Comparison of ENCODE assay signal across 15 cellular contexts in genomic region chr21:35682874-35683549, GRCh38.
DNase-seq lines count a peak whose midpoint lies in the region; ATAC-seq, FAIRE-seq and TF ChIP-seq lines count a peak whose summit lies in the region.
"Had no signal": no experiment of that assay in that cellular context is flagged by ENCODE, and none has a peak within 500 bp of the region (broad histone marks: within the 10 kb centered on the region; RNA-seq: fewer than 3 reads in every experiment).

No MANE protein-coding gene starts in this region.

- H3K27ac ChIP-seq in SK-N-SH (ENCODE audit: low read depth in 2 of 2, low read length in 1 of 2), result no peak overlapping the region
- H3K27ac ChIP-seq: 22Rv1, HL-60 had no signal

- H3K9ac ChIP-seq in SK-N-SH, result no peak overlapping the region

- H3K79me2 ChIP-seq in SK-N-SH (ENCODE audit: insufficient read depth), result no peaks in the 10 kb centered on the region

- FAIRE-seq in GM12892 (lab: Jason Lieb, UNC), result peak; percentile 30

- no peak for ATAC-seq in SK-N-SH treated with all-trans-retinoic acid at 6 μM for 48 hours
- ATAC-seq in activated T-helper 17 cell treated with anti-CD3 and anti-CD28 coated beads, Interleukin-2, amount 50 U/mL, for 72 hours (replicated peaks), result peak; percentile 47

- no peaks in the 10 kb centered on the region for H3K4me1 Mint-ChIP-seq in activated T-helper 17 cell treated with anti-CD3 and anti-CD28 coated beads, Interleukin-2, amount 50 U/mL, for 72 hours
- H3K4me1 Mint-ChIP-seq in nephron, result peaks cover 11% of the 10 kb centered on the region
- H3K4me1 Mint-ChIP-seq: CD14-positive monocyte had no signal

- no peak for TF ChIP-seq EP300 in SK-N-SH (IDR thresholded peaks at IDR 0.05; ENCODE audit: borderline replicate concordance in 1 of 2, low read depth in 1 of 2, low read length in 1 of 2)

- H3K27me3 ChIP-seq in SK-N-SH (ENCODE audit: insufficient read depth), result no peaks in the 10 kb centered on the region; the same call in 1 of the 2 replicates

- no peak overlapping the region for H3K27ac Mint-ChIP-seq in activated T-helper 17 cell treated with anti-CD3 and anti-CD28 coated beads, Interleukin-2, amount 50 U/mL, for 72 hours
- H3K27ac Mint-ChIP-seq in nephron, result peak overlapping the region in 2 of 3 experiments; percentile 15 to 20
- H3K27ac Mint-ChIP-seq: CD14-positive monocyte had no signal

- H3K4me1 ChIP-seq in SK-N-SH (ENCODE audit: control insufficient read depth in 1 of 2, insufficient read depth in 2 of 2, low read depth in 1 of 2, low read length in 1 of 2), result no peaks in the 10 kb centered on the region
- H3K4me1 ChIP-seq: HAP-1 had no signal

- no peak for TF ChIP-seq POLR2A in GM12892 (IDR thresholded peaks at IDR 0.05; ENCODE audit: low read depth, low read length)

- H3F3A ChIP-seq in SK-N-SH (replicated peaks; ENCODE audit: insufficient read depth), result no peaks in the 10 kb centered on the region

- H3K9me3 Mint-ChIP-seq in activated T-helper 17 cell treated with anti-CD3 and anti-CD28 coated beads, Interleukin-2, amount 50 U/mL, for 72 hours, result no peaks in the 10 kb centered on the region
- H3K9me3 Mint-ChIP-seq in nephron, result no peaks in the 10 kb centered on the region

- H3K4me3 Mint-ChIP-seq in activated T-helper 17 cell treated with anti-CD3 and anti-CD28 coated beads, Interleukin-2, amount 50 U/mL, for 72 hours, result no peak overlapping the region
- H3K4me3 Mint-ChIP-seq in nephron, result no peak overlapping the region
- H3K4me3 Mint-ChIP-seq: CD14-positive monocyte had no signal

- H2AFZ ChIP-seq in SK-N-SH (ENCODE audit: low read depth), result no peak overlapping the region

- 13% methylated on average over 3 of the region's 3 CpGs for WGBS in SK-N-SH (ENCODE audit: low lambda C conversion rate)

- H3K9me2 ChIP-seq in SK-N-SH, result no peaks in the 10 kb centered on the region

- peaks cover 44% of the 10 kb centered on the region for H3K27me3 Mint-ChIP-seq in activated T-helper 17 cell treated with anti-CD3 and anti-CD28 coated beads, Interleukin-2, amount 50 U/mL, for 72 hours
- H3K27me3 Mint-ChIP-seq in nephron (ENCODE audit: low read depth), result peaks cover 6% of the 10 kb centered on the region

- DNase-seq in SK-N-SH (no peak), GM12892 (ENCODE audit: insufficient read length) (no peak), activated gamma-delta T cell treated with Interleukin-2 at 50 U/mL for 16 hours (no peak), foreskin melanocyte (no peak)
- no peak for DNase-seq in stimulated activated CD4-positive, alpha-beta T cell treated with anti-CD3 and anti-CD28 coated beads, Interleukin-12 subunit alpha, Interleukin-12 subunit beta, amount 100 ng/mL, for 4 hours
- DNase-seq: DMS79, NCI-H1694 treated with DMSO at 0.1 percent for 48 hours, NCI-H748 treated with DMSO at 0.1 percent for 48 hours had no signal

- POLR2A ChIA-PET in SK-N-SH (lab: Yijun Ruan, JAX), result no interaction called here

- H3K9me3 ChIP-seq in SK-N-SH, result no peaks in the 10 kb centered on the region
- H3K9me3 ChIP-seq: HAP-1 had no signal

- no peak for TF ChIP-seq RAD21 in SK-N-SH (IDR thresholded peaks at IDR 0.05; ENCODE audit: low read length)

- TF ChIP-seq CTCF in SK-N-SH (IDR thresholded peaks at IDR 0.05) (no peak), nephron (IDR thresholded peaks at IDR 0.05; ENCODE audit: unreplicated experiment in 3 of 3) (no peak)

- H3K36me3 ChIP-seq in SK-N-SH (replicated peaks in 1 of 2; ENCODE audit: control insufficient read depth in 1 of 2, insufficient read depth in 2 of 2, low read length in 1 of 2), result no peaks in the 10 kb centered on the region
- H3K36me3 ChIP-seq: HAP-1 had no signal

- no peak overlapping the region for H3K4me3 ChIP-seq in SK-N-SH (ENCODE audit: low read depth in 2 of 2, low read length in 1 of 2)
- H3K4me3 ChIP-seq: HAP-1 had no signal

- H4K20me1 ChIP-seq in SK-N-SH (ENCODE audit: insufficient read depth), result no peaks in the 10 kb centered on the region

- no peaks in the 10 kb centered on the region for H3K36me3 Mint-ChIP-seq in activated T-helper 17 cell treated with anti-CD3 and anti-CD28 coated beads, Interleukin-2, amount 50 U/mL, for 72 hours (ENCODE audit: low read depth)
- H3K36me3 Mint-ChIP-seq in nephron (ENCODE audit: low read depth), result no peaks in the 10 kb centered on the region
- H3K36me3 Mint-ChIP-seq: CD14-positive monocyte had no signal

- CTCF ChIA-PET in SK-N-SH (lab: Yijun Ruan, JAX), result no interaction called here

- 0 out of 2 replicates have a peak overlapping the region, but pooled peaks have one; percentile 12 for H3K4me2 ChIP-seq in SK-N-SH

TF ChIP-seq in SK-N-SH, 30 proteins besides CTCF, POLR2A, EP300 and RAD21 (continues in another document):
- TF ChIP-seq IRF3 (IDR thresholded peaks at IDR 0.05; ENCODE audit: low read depth, low read length) (no peak), POLR2AphosphoS5 (IDR thresholded peaks at IDR 0.05; ENCODE audit: low read depth, low read length) (no peak), PBX3 (IDR thresholded peaks at IDR 0.05) (no peak), ZBTB33 (IDR thresholded peaks at IDR 0.05; ENCODE audit: borderline replicate concordance, low read depth) (no peak)

TF ChIP-seq in SK-N-SH treated with all-trans-retinoic acid at 6 μM for 48 hours, 23 proteins besides CTCF, POLR2A, EP300 and RAD21:
- TF ChIP-seq TSHZ2 (CRISPR knock-in tag; IDR thresholded peaks at IDR 0.05) (no peak), CREB5 (CRISPR knock-in tag; IDR thresholded peaks at IDR 0.05; ENCODE audit: low read depth) (no peak), BACH2 (CRISPR knock-in tag; IDR thresholded peaks at IDR 0.05; ENCODE audit: borderline replicate concordance) (no peak), PPARA (CRISPR knock-in tag; IDR thresholded peaks at IDR 0.05; ENCODE audit: borderline replicate concordance) (no peak), SNAI2 (CRISPR knock-in tag; IDR thresholded peaks at IDR 0.05) (no peak), ARNTL (CRISPR knock-in tag; IDR thresholded peaks at IDR 0.05; ENCODE audit: borderline replicate concordance, low read depth) (no peak), CSDC2 (CRISPR knock-in tag; IDR thresholded peaks at IDR 0.05) (no peak), RARB (CRISPR knock-in tag; IDR thresholded peaks at IDR 0.05) (no peak), ESRRG (CRISPR knock-in tag; IDR thresholded peaks at IDR 0.05) (no peak), GLIS3 (CRISPR knock-in tag; IDR thresholded peaks at IDR 0.05) (no peak), ZFP3 (CRISPR knock-in tag; IDR thresholded peaks at IDR 0.05) (no peak), ISL1 (CRISPR knock-in tag; IDR thresholded peaks at IDR 0.05) (no peak), ZNF70 (CRISPR knock-in tag; IDR thresholded peaks at IDR 0.05) (no peak), ZC3H10 (CRISPR knock-in tag; IDR thresholded peaks at IDR 0.05) (no peak), ZNF8 (CRISPR knock-in tag; IDR thresholded peaks at IDR 0.05) (no peak), TOX (CRISPR knock-in tag; IDR thresholded peaks at IDR 0.05; ENCODE audit: borderline replicate concordance) (no peak), OSR1 (CRISPR knock-in tag; IDR thresholded peaks at IDR 0.05) (no peak), POU6F1 (CRISPR knock-in tag; IDR thresholded peaks at IDR 0.05; ENCODE audit: borderline replicate concordance, low read depth) (no peak), ZNF565 (CRISPR knock-in tag; conservative IDR thresholded peaks at IDR 0.05; ENCODE audit: low read depth) (no peak)
